Comparison of ENCODE assay signal across 16 cellular contexts in genomic region chr15:42100021-42100800, GRCh38. TPM values are rescaled to one million over a fixed set of nuclear protein-coding genes. Genes with fewer than 3 reads are reported as not detected.
DNase-seq lines count a peak whose midpoint lies in the region; ATAC-seq, FAIRE-seq and TF ChIP-seq lines count a peak whose summit lies in the region.
"Had no signal": no experiment of that assay in that cellular context is flagged by ENCODE, and none has a peak within 500 bp of the region (broad histone marks: within the 10 kb centered on the region; RNA-seq: fewer than 3 reads in every experiment).

No MANE protein-coding gene starts in this region.

- peaks cover 21% of the 10 kb centered on the region for H3K4me1 ChIP-seq in PC-3 (ENCODE audit: insufficient read depth, low read length)
- H3K4me1 ChIP-seq in endothelial cell of umbilical vein (ENCODE audit: control insufficient read depth, extremely low read depth, insufficient read depth, low read length): peaks cover 18% of the 10 kb centered on the region
- no peaks in the 10 kb centered on the region for H3K4me1 ChIP-seq in neural progenitor cell
- H3K4me1 ChIP-seq: gastrocnemius medialis had no signal

- H3K9me3 ChIP-seq in PC-3 (ENCODE audit: low read length) (no peaks in the 10 kb centered on the region), endothelial cell of umbilical vein (replicated peaks; ENCODE audit: control insufficient read depth, insufficient read depth, low read length) (no peaks in the 10 kb centered on the region), neural progenitor cell (ENCODE audit: low read depth) (no peaks in the 10 kb centered on the region)
- H3K9me3 ChIP-seq: gastrocnemius medialis had no signal

- H3K9ac ChIP-seq in PC-3 (ENCODE audit: low read length) (no peak overlapping the region; the same call in 1 of the 2 replicates), endothelial cell of umbilical vein (replicated peaks; ENCODE audit: extremely low read depth, insufficient read depth, low read length) (no peak overlapping the region), neural progenitor cell (no peak overlapping the region)

- TF ChIP-seq CTCF in PC-3 (conservative IDR thresholded peaks at IDR 0.05; ENCODE audit: low read depth, low read length) (no peak), endothelial cell of umbilical vein (IDR thresholded peaks at IDR 0.05; ENCODE audit: extremely low read depth in 1 of 2, insufficient read depth in 1 of 2, low read depth in 1 of 2, low read length in 2 of 2) (no peak), neural progenitor cell (IDR thresholded peaks at IDR 0.05) (no peak)

- H3F3A ChIP-seq in PC-3 (ENCODE audit: low read length, unreplicated experiment) (no peaks in the 10 kb centered on the region), neural progenitor cell (ENCODE audit: low read depth) (no peaks in the 10 kb centered on the region)

- peak; percentile 91 for DNase-seq in ELR (ENCODE audit: low read depth)
- peak; percentile 86 for DNase-seq in PC-3
- DNase-seq in endothelial cell of umbilical vein (ENCODE audit: low read depth, low spot score): peak; percentile 43
- no peak for DNase-seq in neural progenitor cell (ENCODE audit: low spot score)
- DNase-seq in activated T-cell treated with anti-CD3 and anti-CD28 coated beads, Interleukin-2, amount 50 U/mL, for 72 hours: no peak
- no peak for DNase-seq in COLO829 (ENCODE audit: low spot score)
- DNase-seq: activated CD4-positive, alpha-beta T cell treated with anti-CD3 and anti-CD28 coated beads for 36 hours; activated T-cell treated with anti-CD3 and anti-CD28 coated beads, Interleukin-2, amount 50 U/mL, for 4 hours; gastrocnemius medialis; natural killer cell; NCI-H1694; NCI-H82; stimulated activated naive CD8-positive, alpha-beta T cell treated with anti-CD3 and anti-CD28 coated beads, Interleukin-15, Interleukin-2, amounts not matched to agents 100 U/mL and 50 U/mL, for 24 hours had no signal

- POLR2A ChIA-PET in PC-3 (lab: Charles Lee; ENCODE audit: unreplicated experiment) (no interaction called here), endothelial cell of umbilical vein (lab: Charles Lee) (no interaction called here)

- no peaks in the 10 kb centered on the region for H3K9me2 ChIP-seq in PC-3 (replicated peaks; ENCODE audit: low read length)

- H3K4me3 Mint-ChIP-seq in neural progenitor cell: no peak overlapping the region
- no peak overlapping the region for H3K4me3 Mint-ChIP-seq in activated T-cell treated with anti-CD3 and anti-CD28 coated beads, Interleukin-2, amount 50 U/mL, for 72 hours
- H3K4me3 Mint-ChIP-seq: activated CD4-positive, alpha-beta T cell treated with anti-CD3 and anti-CD28 coated beads for 36 hours; activated T-cell treated with anti-CD3 and anti-CD28 coated beads, Interleukin-2, amount 50 U/mL, for 4 hours; natural killer cell had no signal

- H3K79me2 ChIP-seq in PC-3 (ENCODE audit: low read length) (no peaks in the 10 kb centered on the region), endothelial cell of umbilical vein (ENCODE audit: control insufficient read depth, insufficient read depth, low read length) (no peaks in the 10 kb centered on the region), neural progenitor cell (ENCODE audit: low read depth) (no peaks in the 10 kb centered on the region)

- peak; percentile 93 for FAIRE-seq in endothelial cell of umbilical vein (lab: Jason Lieb, UNC)
- FAIRE-seq: islet of Langerhans had no signal

- ATAC-seq in PC-3 (peak; percentile 93), HG03460 (IDR thresholded peaks at IDR 0.05; ENCODE audit: unreplicated experiment) (no peak)
- ATAC-seq in activated T-cell treated with anti-CD3 and anti-CD28 coated beads, Interleukin-2, amount 50 U/mL, for 72 hours (replicated peaks in 1 of 2): no peak
- ATAC-seq: activated CD4-positive, alpha-beta T cell treated with anti-CD3 and anti-CD28 coated beads for 36 hours; activated T-cell treated with anti-CD3 and anti-CD28 coated beads, Interleukin-2, amount 50 U/mL, for 4 hours; gastrocnemius medialis; stimulated activated naive CD8-positive, alpha-beta T cell treated with anti-CD3 and anti-CD28 coated beads, Interleukin-15, Interleukin-2, amounts not matched to agents 100 U/mL and 50 U/mL, for 24 hours had no signal

- dilution Hi-C loops in endothelial cell of umbilical vein (cut with MboI; ENCODE audit: extremely low pct_ligation_motif_present, low sequenced_read_pairs): no loop called here

- H3K36me3 Mint-ChIP-seq in neural progenitor cell: no peaks in the 10 kb centered on the region
- H3K36me3 Mint-ChIP-seq in activated T-cell treated with anti-CD3 and anti-CD28 coated beads, Interleukin-2, amount 50 U/mL, for 72 hours (ENCODE audit: insufficient read depth in 2 of 2): no peaks in the 10 kb centered on the region
- H3K36me3 Mint-ChIP-seq: natural killer cell had no signal

- H3K36me3 ChIP-seq in PC-3 (ENCODE audit: low read depth, low read length): no peaks in the 10 kb centered on the region
- no peaks in the 10 kb centered on the region for H3K36me3 ChIP-seq in endothelial cell of umbilical vein (ENCODE audit: control insufficient read depth in 2 of 2, extremely low read depth in 1 of 2, insufficient read depth in 2 of 2, low read length in 2 of 2)
- no peaks in the 10 kb centered on the region for H3K36me3 ChIP-seq in neural progenitor cell
- H3K36me3 ChIP-seq: gastrocnemius medialis had no signal

- H4K20me1 ChIP-seq in PC-3 (ENCODE audit: low read length) (no peaks in the 10 kb centered on the region), endothelial cell of umbilical vein (replicated peaks; ENCODE audit: control insufficient read depth, extremely low read depth, insufficient read depth, low read length) (no peaks in the 10 kb centered on the region), neural progenitor cell (ENCODE audit: low read depth) (no peaks in the 10 kb centered on the region)

- BruUV-seq in PC-3 (replicated peaks; lab: Mats Ljungman, UMichigan) (no TSS peak), endothelial cell of umbilical vein (replicated peaks; lab: Mats Ljungman, UMichigan) (no TSS peak)

- H3K9me3 Mint-ChIP-seq in neural progenitor cell: no peaks in the 10 kb centered on the region
- no peaks in the 10 kb centered on the region for H3K9me3 Mint-ChIP-seq in activated T-cell treated with anti-CD3 and anti-CD28 coated beads, Interleukin-2, amount 50 U/mL, for 72 hours
- H3K9me3 Mint-ChIP-seq: activated T-cell treated with anti-CD3 and anti-CD28 coated beads, Interleukin-2, amount 50 U/mL, for 4 hours; natural killer cell had no signal

- peaks cover 5% of the 10 kb centered on the region for H3K27me3 Mint-ChIP-seq in neural progenitor cell (ENCODE audit: insufficient read depth, low read depth)
- peaks cover 12% of the 10 kb centered on the region for H3K27me3 Mint-ChIP-seq in activated T-cell treated with anti-CD3 and anti-CD28 coated beads, Interleukin-2, amount 50 U/mL, for 72 hours (ENCODE audit: low read depth)
- H3K27me3 Mint-ChIP-seq: activated CD4-positive, alpha-beta T cell treated with anti-CD3 and anti-CD28 coated beads for 36 hours had no signal

- H3K27ac ChIP-seq in PC-3 (ENCODE audit: low read length) (peak overlapping the region; percentile 73), endothelial cell of umbilical vein (ENCODE audit: insufficient read depth, low read depth, low read length) (peak overlapping the region; percentile 2), neural progenitor cell (no peak overlapping the region)
- H3K27ac ChIP-seq: C4-2B, gastrocnemius medialis had no signal

- H3K27ac Mint-ChIP-seq in neural progenitor cell: peak overlapping the region; percentile 39
- no peak overlapping the region for H3K27ac Mint-ChIP-seq in activated T-cell treated with anti-CD3 and anti-CD28 coated beads, Interleukin-2, amount 50 U/mL, for 72 hours
- H3K27ac Mint-ChIP-seq: activated CD4-positive, alpha-beta T cell treated with anti-CD3 and anti-CD28 coated beads for 36 hours; natural killer cell had no signal

- H3K9me1 ChIP-seq in endothelial cell of umbilical vein (replicated peaks; ENCODE audit: control insufficient read depth, extremely low read depth, insufficient read depth, low read length): no peaks in the 10 kb centered on the region

- CTCF ChIA-PET in PC-3 (lab: Charles Lee): interaction anchor here (1.0 kb wide), 1 partner anchor 16 kb away, joined by 3 read pairs; no protein-coding TSS in a partner anchor
- CTCF ChIA-PET in endothelial cell of umbilical vein (lab: Charles Lee): interaction anchor here (1.0 to 1.1 kb wide), 2 partner anchors 15 to 27 kb away, joined by 3 to 4 read pairs; no protein-coding TSS in a partner anchor

- H3K4me1 Mint-ChIP-seq in neural progenitor cell: no peaks in the 10 kb centered on the region
- H3K4me1 Mint-ChIP-seq in activated T-cell treated with anti-CD3 and anti-CD28 coated beads, Interleukin-2, amount 50 U/mL, for 72 hours (ENCODE audit: low read depth): peaks cover 9% of the 10 kb centered on the region
- H3K4me1 Mint-ChIP-seq: activated CD4-positive, alpha-beta T cell treated with anti-CD3 and anti-CD28 coated beads for 36 hours; natural killer cell had no signal

- H2AFZ ChIP-seq in PC-3 (ENCODE audit: low read length) (peak overlapping the region; percentile 69), endothelial cell of umbilical vein (ENCODE audit: low read depth, low read length) (peak overlapping the region; percentile 49), neural progenitor cell (replicated peaks) (peak overlapping the region; percentile 72)

- H3K4me3 ChIP-seq in PC-3 (ENCODE audit: low read length) (no peak overlapping the region), endothelial cell of umbilical vein (replicated peaks in 1 of 3; ENCODE audit: insufficient read depth in 1 of 3, low read depth in 1 of 3, low read length in 3 of 3) (no peak overlapping the region), neural progenitor cell (no peak overlapping the region)
- H3K4me3 ChIP-seq: gastrocnemius medialis had no signal

- no peak for TF ChIP-seq POLR2A in endothelial cell of umbilical vein (IDR thresholded peaks at IDR 0.05; ENCODE audit: low read depth, low read length)

- H3K27me3 ChIP-seq in PC-3 (ENCODE audit: low read length): no peaks in the 10 kb centered on the region
- H3K27me3 ChIP-seq in endothelial cell of umbilical vein (ENCODE audit: control insufficient read depth in 2 of 2, insufficient read depth in 2 of 2, low read length in 2 of 2): no peaks in the 10 kb centered on the region
- H3K27me3 ChIP-seq in neural progenitor cell: no peaks in the 10 kb centered on the region
- H3K27me3 ChIP-seq: gastrocnemius medialis had no signal

- intact Hi-C loops in PC-3 (cut with micrococcal nuclease): no loop called here
- intact Hi-C loops in endothelial cell of umbilical vein (cut with micrococcal nuclease): no loop called here

- H3K4me2 ChIP-seq in PC-3 (ENCODE audit: low read length): peak overlapping the region; percentile 41
- H3K4me2 ChIP-seq in endothelial cell of umbilical vein (ENCODE audit: insufficient read depth, low read length): no peak overlapping the region
- no peak overlapping the region for H3K4me2 ChIP-seq in neural progenitor cell

RNA-seq across cellular contexts. Expression of gene PLA2G4D, which starts 5.8 kb away (rescaled TPM):
- total RNA-seq in PC-3 (2014; rRNA removed): 0.17 and 0.55 TPM in 2 replicates
- not detected in 2 replicates for total RNA-seq in endothelial cell of umbilical vein
- polyA plus RNA-seq in endothelial cell of umbilical vein: not detected in 2 replicates
- not detected in 2 replicates for polyA plus RNA-seq in endothelial cell of umbilical vein (2011; cell fraction: cytosol; rRNA removed)
- not detected in 2 replicates for polyA plus RNA-seq in endothelial cell of umbilical vein (2011; cell fraction: nucleus; rRNA removed)
- polyA plus RNA-seq in endothelial cell of umbilical vein (2012): not detected in 2 replicates
- not detected in 2 replicates for polyA minus RNA-seq in endothelial cell of umbilical vein
- polyA minus RNA-seq in endothelial cell of umbilical vein (2011; cell fraction: cytosol; rRNA and poly(A)+ RNA removed): not detected
- polyA minus RNA-seq in endothelial cell of umbilical vein (2011; cell fraction: nucleus; rRNA and poly(A)+ RNA removed): not detected in 2 replicates
- not detected in 2 replicates for total RNA-seq in neural progenitor cell (ENCODE audit: low replicate concordance)
- not detected for total RNA-seq in activated T-cell treated with anti-CD3 and anti-CD28 coated beads, Interleukin-2, amount 50 U/mL, for 72 hours
- total RNA-seq: activated CD4-positive, alpha-beta T cell treated with anti-CD3 and anti-CD28 coated beads for 36 hours; activated T-cell treated with anti-CD3 and anti-CD28 coated beads, Interleukin-2, amount 50 U/mL, for 4 hours; natural killer cell had no signal

RNA-seq across cellular contexts. Expression of gene PLA2G4F, which starts 56.2 kb away (rescaled TPM):
- total RNA-seq in PC-3 (2014; rRNA removed): 5.5 and 5.8 TPM in 2 replicates
- total RNA-seq in endothelial cell of umbilical vein: not detected in 2 replicates
- not detected in 2 replicates for polyA plus RNA-seq in endothelial cell of umbilical vein
- not detected in 2 replicates for polyA plus RNA-seq in endothelial cell of umbilical vein (2011; cell fraction: cytosol; rRNA removed)
- polyA plus RNA-seq in endothelial cell of umbilical vein (2011; cell fraction: nucleus; rRNA removed): not detected in 2 replicates
- polyA plus RNA-seq in endothelial cell of umbilical vein (2012): not detected in 2 replicates
- polyA minus RNA-seq in endothelial cell of umbilical vein: not detected in 2 replicates
- not detected for polyA minus RNA-seq in endothelial cell of umbilical vein (2011; cell fraction: cytosol; rRNA and poly(A)+ RNA removed)
- not detected in 2 replicates for polyA minus RNA-seq in endothelial cell of umbilical vein (2011; cell fraction: nucleus; rRNA and poly(A)+ RNA removed)
- not detected in 2 replicates for total RNA-seq in neural progenitor cell (ENCODE audit: low replicate concordance)
- under 1 TPM in 1 of 2 donors, not detected in 1; 0.07 TPM for total RNA-seq in activated T-cell treated with anti-CD3 and anti-CD28 coated beads, Interleukin-2, amount 50 U/mL, for 72 hours
- total RNA-seq: activated CD4-positive, alpha-beta T cell treated with anti-CD3 and anti-CD28 coated beads for 36 hours; natural killer cell had no signal

Comparison
In these comparisons a context has a peak if more than half of its experiments do, and no peak if none do; other contexts are left out.
1. DNase-seq: peak in ELR (single experiment), PC-3 (single experiment) and endothelial cell of umbilical vein (single experiment); none in neural progenitor cell (single experiment), activated T-cell treated with anti-CD3 and anti-CD28 coated beads, Interleukin-2, amount 50 U/mL, for 72 hours (0 of 2) and COLO829 (single experiment).
2. Peak in every context shown above with its lines, with median percentiles within 50 percentile points of each other: H2AFZ ChIP-seq.